12 cellular contexts compared by ENCODE assay signal in the genomic region with DNA sequence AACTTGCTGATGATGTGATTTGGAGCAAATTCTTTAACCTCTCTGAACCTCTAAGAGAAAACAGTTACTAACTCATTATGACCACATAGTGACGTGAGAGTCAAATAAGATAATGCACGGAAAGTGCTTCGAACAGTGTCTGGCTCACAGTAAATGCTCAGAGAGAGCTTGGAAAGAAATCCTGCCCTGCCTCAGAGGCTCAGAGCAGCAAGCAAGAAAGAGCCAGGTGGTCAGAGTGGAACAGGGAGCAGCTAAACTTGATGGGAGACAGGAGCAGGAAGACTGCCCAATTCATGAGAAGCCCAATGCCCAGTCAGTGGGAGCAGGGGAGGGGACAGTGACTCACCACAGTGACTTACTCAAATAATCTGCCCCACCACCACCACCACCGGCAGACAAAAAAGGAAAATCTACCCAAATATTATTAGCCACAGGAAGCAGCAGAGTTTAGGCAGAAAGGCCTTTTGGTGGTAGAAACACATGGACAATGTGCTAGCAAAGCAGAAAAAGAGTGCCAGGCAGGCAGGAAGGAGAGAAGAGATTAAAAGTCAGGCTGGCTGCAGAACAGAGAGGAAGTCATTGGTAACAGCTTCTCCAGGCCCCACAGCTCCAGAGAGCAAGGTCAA. TPM values are rescaled to one million over a fixed set of nuclear protein-coding genes. Genes with fewer than 3 reads are reported as not detected.
A peak's percentile ranks its signal among the peaks of the same experiment; 100 is the strongest.
DNase-seq lines count a peak whose midpoint lies in the region; ATAC-seq and TF ChIP-seq lines count a peak whose summit lies in the region.
"Had no signal": no experiment of that assay in that cellular context is flagged by ENCODE, and none has a peak within 500 bp of the region (broad histone marks: within the 10 kb centered on the region; RNA-seq: fewer than 3 reads in every experiment).

No MANE protein-coding gene starts in this region.

- H3K4me3 ChIP-seq in right atrium auricular region, result no peak overlapping the region
- no peak overlapping the region for H3K4me3 ChIP-seq in fibroblast of pulmonary artery (replicated peaks; ENCODE audit: low read depth, low read length)
- H3K4me3 ChIP-seq in upper lobe of right lung, result no peak overlapping the region

- H3K9me3 ChIP-seq in right atrium auricular region, result no peaks in the 10 kb centered on the region
- no peaks in the 10 kb centered on the region for H3K9me3 ChIP-seq in upper lobe of right lung

- intact Hi-C loops in Right ventricle myocardium superior (cut with DNase I) (no loop called here), upper lobe of right lung (cut with DNase I) (no loop called here)

- TF ChIP-seq CTCF in right atrium auricular region (IDR thresholded peaks at IDR 0.05) (no peak), fibroblast of pulmonary artery (IDR thresholded peaks at IDR 0.05; ENCODE audit: low read length, missing control alignments) (no peak), upper lobe of right lung (IDR thresholded peaks at IDR 0.05) (no peak), GM13976 (IDR thresholded peaks at IDR 0.05; ENCODE audit: borderline replicate concordance, control extremely low read depth, extremely low read depth, insufficient read depth, missing control alignments) (no peak)

- in situ Hi-C loops in GM13976 (cut with MboI; ENCODE audit: low sequenced_read_pairs, unreplicated experiment), result no loop called here

- H3K27me3 ChIP-seq in right atrium auricular region, result no peaks in the 10 kb centered on the region
- no peaks in the 10 kb centered on the region for H3K27me3 ChIP-seq in upper lobe of right lung
- H3K27me3 ChIP-seq: foreskin keratinocyte had no signal

- H3K36me3 ChIP-seq in right atrium auricular region, result no peaks in the 10 kb centered on the region
- H3K36me3 ChIP-seq in upper lobe of right lung, result no peaks in the 10 kb centered on the region

- H3K4me1 ChIP-seq in right atrium auricular region (no peaks in the 10 kb centered on the region), upper lobe of right lung (no peaks in the 10 kb centered on the region)
- H3K4me1 ChIP-seq: foreskin keratinocyte had no signal

- no peak for DNase-seq in Right ventricle myocardium superior
- DNase-seq in right atrium auricular region (ENCODE audit: low spot score), result no peak
- peak; percentile 90 for DNase-seq in RPMI8226
- DNase-seq in fibroblast of pulmonary artery (ENCODE audit: low read depth), result peak; percentile 62
- DNase-seq in upper lobe of right lung, result no peak
- no peak for DNase-seq in GM13976 (ENCODE audit: low spot score)
- DNase-seq in NCI-H1417 (lab: John Stamatoyannopoulos, UW), result no peak
- DNase-seq: foreskin keratinocyte, mesenchymal stem cell, NCI-H2081 treated with DMSO at 0.1 percent for 48 hours had no signal

- ATAC-seq in Right ventricle myocardium superior (ENCODE audit: poor library complexity), result peak; percentile 39
- ATAC-seq in upper lobe of right lung, result peak; percentile 24
- no peak for ATAC-seq in HG03025 (IDR thresholded peaks at IDR 0.05; ENCODE audit: low FRiP score, unreplicated experiment)
- ATAC-seq: foreskin keratinocyte had no signal

- H3K27ac ChIP-seq in right atrium auricular region (no peak overlapping the region), upper lobe of right lung (no peak overlapping the region)
- H3K27ac ChIP-seq: foreskin keratinocyte had no signal

RNA-seq across cellular contexts. Expression of a gene that starts 24.0 kb away (rescaled TPM):
- total RNA-seq in Right ventricle myocardium superior, result not detected
- total RNA-seq in right atrium auricular region, result not detected
- not detected for total RNA-seq in upper lobe of right lung
- total RNA-seq: foreskin keratinocyte, SK-MEL-5 had no signal

RNA-seq across cellular contexts. Expression of a gene that starts 30.8 kb away (rescaled TPM):
- total RNA-seq in Right ventricle myocardium superior, result 1.6 TPM
- total RNA-seq in right atrium auricular region, result 1 to 10 TPM in 1 of 2 donors, under 1 TPM in 1; 0.90 to 1.3 TPM
- total RNA-seq in upper lobe of right lung, result 10.2 TPM
- total RNA-seq: foreskin keratinocyte, SK-MEL-5 had no signal

Comparison
In these comparisons a context has a peak if more than half of its experiments do, and no peak if none do; other contexts are left out.
1. DNase-seq: peak in RPMI8226 (single experiment) and fibroblast of pulmonary artery (single experiment); none in Right ventricle myocardium superior (single experiment), right atrium auricular region (single experiment), upper lobe of right lung (single experiment), GM13976 (single experiment) and NCI-H1417 (0 of 3).